ENCODE assay signal across 8 cellular contexts in the genomic region with DNA sequence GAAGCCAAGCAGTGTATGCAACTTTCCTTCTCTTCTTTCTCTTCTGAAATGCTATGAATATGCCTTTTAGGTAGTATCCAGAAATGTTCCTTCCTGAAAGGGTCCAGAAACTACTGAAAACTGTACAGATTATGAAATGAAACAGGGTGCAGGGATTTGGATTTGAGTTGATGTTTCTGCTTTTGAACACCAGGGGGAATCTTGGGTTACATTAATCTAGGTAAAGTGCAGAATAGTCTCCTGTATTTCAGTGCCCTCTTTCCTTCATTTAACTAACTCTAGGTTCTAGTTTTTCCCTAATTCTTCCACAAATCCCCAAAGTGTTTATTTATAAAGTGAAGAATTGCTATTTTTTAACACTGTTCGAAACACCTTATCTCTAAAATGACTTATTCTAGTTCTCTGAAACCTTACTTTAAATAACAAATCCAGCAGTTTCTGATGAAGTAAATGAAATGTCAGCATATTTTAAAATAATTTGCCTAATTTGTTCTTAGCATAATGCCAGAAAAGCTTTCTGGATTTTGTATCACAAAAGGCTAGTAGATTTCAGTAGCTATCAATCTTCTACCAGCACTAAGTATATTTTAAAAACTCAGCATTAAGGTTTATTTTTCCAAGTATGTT.
DNase-seq lines count a peak whose midpoint lies in the region; ATAC-seq and TF ChIP-seq lines count a peak whose summit lies in the region.

No MANE protein-coding gene starts in this region.

- no peak for TF ChIP-seq EP300 in suprapubic skin (IDR thresholded peaks at IDR 0.05)

- TF ChIP-seq CTCF in CD14-positive monocyte (IDR thresholded peaks at IDR 0.05) (peak; percentile 33), epithelial cell of proximal tubule (conservative IDR thresholded peaks at IDR 0.05; ENCODE audit: low read depth, low read length) (peak; percentile 49), suprapubic skin (IDR thresholded peaks at IDR 0.05) (peak; percentile 21 to 24), uterus (IDR thresholded peaks at IDR 0.05) (no peak)

- H3K36me3 Mint-ChIP-seq in CD14-positive monocyte, result peaks cover 92 to 95% of the 10 kb centered on the region in 2 donors

- H3K4me3 ChIP-seq in epithelial cell of proximal tubule (ENCODE audit: low read depth, low read length) (no peak overlapping the region), suprapubic skin (no peak overlapping the region), uterus (no peak overlapping the region)

- TF ChIP-seq POLR2A in suprapubic skin (IDR thresholded peaks at IDR 0.05) (no peak), uterus (IDR thresholded peaks at IDR 0.05) (no peak)

- no peaks in the 10 kb centered on the region for H3K4me1 Mint-ChIP-seq in CD14-positive monocyte

- peak; percentile 57 for ATAC-seq in GM21528 (IDR thresholded peaks at IDR 0.05; ENCODE audit: low FRiP score, unreplicated experiment)

- no peaks in the 10 kb centered on the region for H3K9me3 Mint-ChIP-seq in CD14-positive monocyte

- H3K36me3 ChIP-seq in suprapubic skin (peaks cover 17% of the 10 kb centered on the region), uterus (no peaks in the 10 kb centered on the region)

- WGBS in suprapubic skin, result 78% methylated on average over 1 of the region's 1 CpG

- no peak overlapping the region for H3K27ac ChIP-seq in suprapubic skin
- no peak overlapping the region for H3K27ac ChIP-seq in uterus

- intact Hi-C loops in CD14-positive monocyte (cut with micrococcal nuclease), result loop anchor here in 1 of 2 donors (10.0 kb wide), 1 partner anchor 52 kb away; no protein-coding TSS in a partner anchor
- intact Hi-C loops in uterus (cut with DNase I; ENCODE audit: low total_unique reads), result no loop called here

- H3K27me3 Mint-ChIP-seq in CD14-positive monocyte (ENCODE audit: low read depth in 3 of 3), result no peaks in the 10 kb centered on the region

- DNase-seq in CD14-positive monocyte (ENCODE audit: low spot score) (no peak), NCI-H526 treated with DMSO at 0.1 percent for 48 hours (lab: John Stamatoyannopoulos, UW) (peak; percentile 18), epithelial cell of proximal tubule (ENCODE audit: low read depth) (no peak), suprapubic skin (ENCODE audit: low spot score in 2 of 2) (no peak), uterus (no peak), T-helper 2 cell (no peak)
- DNase-seq in stimulated activated CD4-positive, alpha-beta T cell treated with anti-CD3 and anti-CD28 coated beads, Interleukin-4, amount 100 ng/mL, for 1 hour, result no peak

- H3K4me1 ChIP-seq in suprapubic skin (no peaks in the 10 kb centered on the region), uterus (no peaks in the 10 kb centered on the region)

- H3K27ac Mint-ChIP-seq in CD14-positive monocyte, result peak overlapping the region in 1 of 7 donors; percentile 42

- H3K4me3 Mint-ChIP-seq in CD14-positive monocyte, result no peak overlapping the region

- H3K27me3 ChIP-seq in suprapubic skin, result no peaks in the 10 kb centered on the region
- H3K27me3 ChIP-seq in uterus, result no peaks in the 10 kb centered on the region

- H3K9me3 ChIP-seq in suprapubic skin (no peaks in the 10 kb centered on the region), uterus (no peaks in the 10 kb centered on the region)

Comparison
In these comparisons a context has a peak if more than half of its experiments do, and no peak if none do; other contexts are left out.
1. CTCF ChIP-seq: peak in CD14-positive monocyte (single experiment), epithelial cell of proximal tubule (single experiment) and suprapubic skin (2 of 2); none in uterus (0 of 4).